Comparison of ENCODE assay signal across 9 cellular contexts in the genomic region with DNA sequence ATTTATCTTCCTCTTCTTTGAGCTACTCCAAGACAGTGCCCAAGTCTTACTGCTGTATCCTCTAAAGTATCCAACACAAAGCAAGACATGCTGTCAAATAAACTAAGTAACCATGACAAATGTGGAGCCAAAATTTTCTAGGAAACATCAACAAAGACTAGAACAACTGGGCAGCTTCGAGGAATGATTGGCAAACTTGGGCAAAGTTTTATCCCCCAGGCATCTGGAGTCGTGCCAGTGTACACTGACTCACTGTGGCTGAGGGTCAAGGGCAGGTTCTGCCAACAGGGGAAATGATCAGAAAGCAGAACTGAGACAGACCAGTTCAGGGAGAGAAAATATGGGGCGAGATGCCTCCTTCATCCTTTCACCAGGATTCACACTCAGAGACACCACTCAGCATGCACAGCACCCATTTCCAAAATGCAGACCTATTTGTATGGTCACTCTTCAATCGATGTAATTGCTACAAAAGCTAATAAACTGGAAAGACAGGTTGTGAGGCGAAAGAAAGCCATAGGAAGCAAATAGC.
DNase-seq lines count a peak whose midpoint lies in the region; ATAC-seq and TF ChIP-seq lines count a peak whose summit lies in the region.
"Had no signal": no experiment of that assay in that cellular context is flagged by ENCODE, and none has a peak within 500 bp of the region (broad histone marks: within the 10 kb centered on the region; RNA-seq: fewer than 3 reads in every experiment).

No MANE protein-coding gene starts in this region.

- ATAC-seq in HG03442 (IDR thresholded peaks at IDR 0.05; ENCODE audit: unreplicated experiment): peak; percentile 34
- ATAC-seq in gastroesophageal sphincter: peak; percentile 61

- no peak overlapping the region for H2BK12ac ChIP-seq in neuronal stem cell (ENCODE audit: low read length)

- H3K9ac ChIP-seq in skeletal muscle satellite cell (ENCODE audit: low read depth, low read length): no peak overlapping the region
- H3K9ac ChIP-seq in neuronal stem cell (ENCODE audit: low read depth, low read length, poor library complexity): no peak overlapping the region

- H3K9me3 ChIP-seq in gastroesophageal sphincter (peaks cover 0 to 10% (median 0%) of the 10 kb centered on the region in 3 donors), skeletal muscle satellite cell (replicated peaks; ENCODE audit: low read length) (peaks cover 3% of the 10 kb centered on the region), neuronal stem cell (replicated peaks in 1 of 2; ENCODE audit: control insufficient read depth in 2 of 2, insufficient read depth in 1 of 2, low read depth in 1 of 2, low read length in 2 of 2) (peaks cover 0 to 7% of the 10 kb centered on the region in 2 donors)
- H3K9me3 ChIP-seq: neutrophil had no signal

- no peak overlapping the region for H3K4me3 ChIP-seq in gastroesophageal sphincter
- H3K4me3 ChIP-seq in skeletal muscle satellite cell (ENCODE audit: low read length): no peak overlapping the region
- H3K4me3 ChIP-seq in neuronal stem cell (ENCODE audit: low read length in 2 of 2): no peak overlapping the region

- no peak for TF ChIP-seq EP300 in gastroesophageal sphincter (IDR thresholded peaks at IDR 0.05)

- no peak overlapping the region for H2BK15ac ChIP-seq in neuronal stem cell (ENCODE audit: low read length)

- H4K91ac ChIP-seq in neuronal stem cell (ENCODE audit: low read depth, low read length, poor library complexity): no peak overlapping the region

- 45 to 50% methylated on average over 4 to 5 of the region's 5 CpGs for WGBS in gastroesophageal sphincter (ENCODE audit: low coverage in 1 of 2), 2 donors
- no CpG with 5 or more reads among the region's 5 CpGs for WGBS in neuronal stem cell (ENCODE audit: extremely low coverage in 2 of 2, insufficient read length in 2 of 2, insufficient replicate concordance in 1 of 2), 2 donors

- no peak overlapping the region for H3K18ac ChIP-seq in neuronal stem cell (ENCODE audit: low read length)

- H3K27ac ChIP-seq in gastroesophageal sphincter (no peak overlapping the region), neuronal stem cell (replicated peaks; ENCODE audit: low read length) (no peak overlapping the region)
- H3K27ac ChIP-seq: neutrophil had no signal

- no peak for TF ChIP-seq CTCF in gastroesophageal sphincter (IDR thresholded peaks at IDR 0.05)

- peaks cover 1% of the 10 kb centered on the region for H3K79me1 ChIP-seq in neuronal stem cell (ENCODE audit: low read depth, low read length)

- peaks cover 0 to 40% (median 8%) of the 10 kb centered on the region in 3 donors for H3K4me1 ChIP-seq in gastroesophageal sphincter
- H3K4me1 ChIP-seq in skeletal muscle satellite cell (ENCODE audit: control insufficient read depth, insufficient read depth, low read length): peaks cover 29% of the 10 kb centered on the region
- no peaks in the 10 kb centered on the region for H3K4me1 ChIP-seq in neuronal stem cell (ENCODE audit: control insufficient read depth in 2 of 2, insufficient read depth in 1 of 2, low read depth in 1 of 2, low read length in 2 of 2)

- no peak overlapping the region for H2AFZ ChIP-seq in neuronal stem cell (ENCODE audit: low read length)

- in situ Hi-C loops in SK-MEL-5 (cut with HindIII; ENCODE audit: low pct_unique_long_range_greater_than_20kb, low sequenced_read_pairs): no loop called here

- H4K8ac ChIP-seq in neuronal stem cell (ENCODE audit: low read depth, low read length): no peak overlapping the region

- no peaks in the 10 kb centered on the region for H3K27me3 ChIP-seq in gastroesophageal sphincter
- H3K27me3 ChIP-seq in skeletal muscle satellite cell (ENCODE audit: control insufficient read depth, insufficient read depth, low read length): no peaks in the 10 kb centered on the region
- no peaks in the 10 kb centered on the region for H3K27me3 ChIP-seq in neuronal stem cell (ENCODE audit: control insufficient read depth in 3 of 3, insufficient read depth in 3 of 3, low read depth in 1 of 3, low read length in 3 of 3)
- H3K27me3 ChIP-seq: neutrophil had no signal

- H3K36me3 ChIP-seq in gastroesophageal sphincter (no peaks in the 10 kb centered on the region), skeletal muscle satellite cell (ENCODE audit: insufficient read depth, low read length) (no peaks in the 10 kb centered on the region), neuronal stem cell (replicated peaks in 1 of 2; ENCODE audit: control insufficient read depth in 2 of 2, insufficient read depth in 2 of 2, low read length in 2 of 2) (no peaks in the 10 kb centered on the region)
- H3K36me3 ChIP-seq: neutrophil had no signal

- peak; percentile 71 for DNase-seq in SIG-M5 treated with dmso at 0.1 percent for 504 hours (lab: John Stamatoyannopoulos, UW; ENCODE audit: unreplicated experiment)
- DNase-seq in SIG-M5 (lab: John Stamatoyannopoulos, UW): no peak
- DNase-seq in SK-MEL-5 (ENCODE audit: low read depth, low spot score): peak; percentile 62
- no peak for DNase-seq in neuronal stem cell (ENCODE audit: low spot score)
- DNase-seq in stimulated activated CD4-positive, alpha-beta T cell treated with anti-CD3 and anti-CD28 coated beads, Interleukin-2, amount 100 ng/mL, for 48 hours: no peak

- H2BK5ac ChIP-seq in neuronal stem cell (ENCODE audit: low read length): no peak overlapping the region

- no peak overlapping the region for H3K4ac ChIP-seq in neuronal stem cell (ENCODE audit: low read length)

- H3K4me2 ChIP-seq in skeletal muscle satellite cell (ENCODE audit: low read length): peak overlapping the region; percentile 47
- H3K4me2 ChIP-seq in neuronal stem cell (ENCODE audit: insufficient read depth, low read length, poor library complexity, severe bottlenecking): no peak overlapping the region

- no peak overlapping the region for H3K23ac ChIP-seq in neuronal stem cell (ENCODE audit: low read depth, low read length, poor library complexity)

- TF ChIP-seq POLR2A in gastroesophageal sphincter (IDR thresholded peaks at IDR 0.05): no peak

- no peak overlapping the region for H2AK5ac ChIP-seq in neuronal stem cell (ENCODE audit: low read depth, low read length)

- no peak overlapping the region for H2BK120ac ChIP-seq in neuronal stem cell (ENCODE audit: low read depth, low read length)

- H3K14ac ChIP-seq in neuronal stem cell (ENCODE audit: low read length): no peak overlapping the region

Comparison
In these comparisons a context has a peak if more than half of its experiments do, and no peak if none do; other contexts are left out.
1. DNase-seq: peak in SIG-M5 treated with dmso at 0.1 percent for 504 hours (single experiment) and SK-MEL-5 (single experiment); none in SIG-M5 (single experiment), neuronal stem cell (single experiment) and stimulated activated CD4-positive, alpha-beta T cell treated with anti-CD3 and anti-CD28 coated beads, Interleukin-2, amount 100 ng/mL, for 48 hours (0 of 2).